ENCODE assay signal across 16 cellular contexts in genomic region chrY:12431546-12431945, GRCh38.
"Had no signal": no experiment of that assay in that cellular context is flagged by ENCODE, and none has a peak within 500 bp of the region (broad histone marks: within the 10 kb centered on the region; RNA-seq: fewer than 3 reads in every experiment).

No MANE protein-coding gene starts in this region.

- H3K27me3 ChIP-seq: gastrocnemius medialis, neural progenitor cell, ovary, tibial artery, uterus had no signal

- ATAC-seq: activated naive CD8-positive, alpha-beta T cell treated with anti-CD3 and anti-CD28 coated beads, Interleukin-2, amount 50 U/mL, for 24 hours; gastrocnemius medialis had no signal

- H3K4me3 ChIP-seq: gastrocnemius medialis, neural progenitor cell, ovary, tibial artery, uterus had no signal

- DNase-seq: activated CD4-positive, alpha-beta T cell treated with anti-CD3 and anti-CD28 coated beads, Interleukin-2, amount 50 U/mL, for 48 hours; activated CD4-positive, CD25-positive, alpha-beta regulatory T cell treated with anti-CD3 and anti-CD28 coated beads, Interleukin-2, amount 50 U/mL, for 72 hours; activated naive CD4-positive, alpha-beta T cell treated with anti-CD3 and anti-CD28 coated beads for 36 hours; activated naive CD8-positive, alpha-beta T cell treated with anti-CD3 and anti-CD28 coated beads, Interleukin-2, amount 50 U/mL, for 24 hours; activated T-cell treated with anti-CD3 and anti-CD28 coated beads, Interleukin-2, amount 50 U/mL, for 1 hour; aorta; gastrocnemius medialis; islet precursor cell; naive B cell; ovary; stimulated activated CD4-positive, alpha-beta T cell treated with anti-CD3 and anti-CD28 coated beads, Interleukin-4, amount 100 ng/mL, for 1 hour; stimulated activated naive B cell treated with anti-CD40 and anti-IgM and Interleukin-4, amounts not matched to agents 10 μg/mL and 1 μg/mL and 100 μg/mL, for 72 hours; T-helper 9 cell; tibial artery; uterus had no signal

- H3K36me3 ChIP-seq: gastrocnemius medialis, neural progenitor cell, ovary, tibial artery, uterus had no signal

- H3K27ac ChIP-seq: gastrocnemius medialis, neural progenitor cell, ovary, tibial artery, uterus had no signal

- H3K9me3 ChIP-seq: gastrocnemius medialis, ovary, tibial artery, uterus had no signal

- H3K4me1 ChIP-seq: gastrocnemius medialis, neural progenitor cell, tibial artery, uterus had no signal
